8 cellular contexts compared by ENCODE assay signal in the genomic region with DNA sequence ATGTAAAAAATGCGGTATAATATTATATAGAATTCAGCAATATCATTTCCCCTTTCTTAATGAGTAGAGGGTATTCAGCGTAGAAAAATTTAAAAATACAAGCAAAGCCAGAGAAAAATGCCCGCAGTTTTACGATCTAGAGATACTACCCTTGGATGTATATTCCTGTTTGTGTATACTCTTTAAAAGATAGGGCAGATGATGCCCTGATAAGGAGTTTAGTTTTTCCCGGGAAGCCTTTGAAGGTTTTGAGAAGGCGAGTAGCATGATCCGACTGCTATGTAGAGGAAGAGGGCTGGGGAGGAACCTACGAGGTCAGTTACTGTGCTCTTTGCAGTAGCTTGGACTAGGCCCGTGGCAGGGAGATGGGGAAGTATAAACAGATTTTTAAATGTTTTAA. TPM values are rescaled to one million over a fixed set of nuclear protein-coding genes. Genes with fewer than 3 reads are reported as not detected.
A peak's percentile ranks its signal among the peaks of the same experiment; 100 is the strongest.
DNase-seq lines count a peak whose midpoint lies in the region; ATAC-seq, FAIRE-seq and TF ChIP-seq lines count a peak whose summit lies in the region.

No MANE protein-coding gene starts in this region.

- H3K27me3 ChIP-seq in body of pancreas: no peaks in the 10 kb centered on the region

- intact Hi-C loops in body of pancreas (cut with DNase I): no loop called here
- intact Hi-C loops in kidney (cut with DNase I): no loop called here

- no peaks in the 10 kb centered on the region for H3K9me3 Mint-ChIP-seq in activated T-cell treated with anti-CD3 and anti-CD28 coated beads, Interleukin-2, amount 50 U/mL, for 24 hours
- H3K9me3 Mint-ChIP-seq in stimulated activated naive CD8-positive, alpha-beta T cell treated with anti-CD3 and anti-CD28 coated beads, Interleukin-15, Interleukin-2, amounts not matched to agents 100 ng/mL and 50 ng/mL, for 24 hours: no peaks in the 10 kb centered on the region

- H3K36me3 ChIP-seq in body of pancreas (replicated peaks in 1 of 2; ENCODE audit: insufficient read depth in 1 of 2, low read depth in 2 of 2) (no peaks in the 10 kb centered on the region), kidney (ENCODE audit: control insufficient read depth in 1 of 2, insufficient read depth in 2 of 2, low read length in 2 of 2) (no peaks in the 10 kb centered on the region)

- FAIRE-seq in kidney (lab: Jason Lieb, UNC): no peak
- FAIRE-seq in RCC 7860 (lab: Jason Lieb, UNC): no peak

- H3K27me3 Mint-ChIP-seq in activated T-cell treated with anti-CD3 and anti-CD28 coated beads, Interleukin-2, amount 50 U/mL, for 24 hours: no peaks in the 10 kb centered on the region
- H3K27me3 Mint-ChIP-seq in stimulated activated naive CD8-positive, alpha-beta T cell treated with anti-CD3 and anti-CD28 coated beads, Interleukin-15, Interleukin-2, amounts not matched to agents 100 ng/mL and 50 ng/mL, for 24 hours: no peaks in the 10 kb centered on the region

- peak overlapping the region; percentile 53 to 85 for H3K9ac ChIP-seq in kidney (ENCODE audit: low read length in 2 of 2)

- no peak for TF ChIP-seq POLR2A in body of pancreas (IDR thresholded peaks at IDR 0.05)

- peaks cover 45% of the 10 kb centered on the region for H3K36me3 Mint-ChIP-seq in activated T-cell treated with anti-CD3 and anti-CD28 coated beads, Interleukin-2, amount 50 U/mL, for 24 hours (ENCODE audit: low read depth)
- H3K36me3 Mint-ChIP-seq in stimulated activated naive CD8-positive, alpha-beta T cell treated with anti-CD3 and anti-CD28 coated beads, Interleukin-15, Interleukin-2, amounts not matched to agents 100 ng/mL and 50 ng/mL, for 24 hours (ENCODE audit: low read depth): peaks cover 29% of the 10 kb centered on the region

- H3K27ac Mint-ChIP-seq in activated T-cell treated with anti-CD3 and anti-CD28 coated beads, Interleukin-2, amount 50 U/mL, for 24 hours: peak overlapping the region; percentile 96
- peak overlapping the region; percentile 84 for H3K27ac Mint-ChIP-seq in stimulated activated naive CD8-positive, alpha-beta T cell treated with anti-CD3 and anti-CD28 coated beads, Interleukin-15, Interleukin-2, amounts not matched to agents 100 ng/mL and 50 ng/mL, for 24 hours

- DNase-seq in activated T-cell treated with anti-CD3 and anti-CD28 coated beads, Interleukin-2, amount 50 U/mL, for 24 hours: no peak
- no peak for DNase-seq in activated T-cell treated with anti-CD3 and anti-CD28 coated beads, Interleukin-2, amount 50 U/mL, for 1 hour
- peak; percentile 4 for DNase-seq in NCI-H748 treated with DMSO at 0.1 percent for 48 hours (lab: John Stamatoyannopoulos, UW)
- DNase-seq in body of pancreas: peak in 1 of 4 donors; percentile 35
- no peak for DNase-seq in kidney
- DNase-seq in RCC 7860 (ENCODE audit: low spot score): no peak

- H3K27ac ChIP-seq in body of pancreas (peak overlapping the region in 3 of 4 donors; percentile 13 to 86 (median 86)), kidney (ENCODE audit: low read depth in 2 of 2, low read length in 2 of 2) (peak overlapping the region in 1 of 2 donors; percentile 61)

- no peak for TF ChIP-seq CTCF in body of pancreas (IDR thresholded peaks at IDR 0.05)
- no peak for TF ChIP-seq CTCF in kidney (IDR thresholded peaks at IDR 0.05; ENCODE audit: borderline replicate concordance, extremely low read depth, insufficient read depth)

- H3K4me1 Mint-ChIP-seq in activated T-cell treated with anti-CD3 and anti-CD28 coated beads, Interleukin-2, amount 50 U/mL, for 24 hours (ENCODE audit: low read depth): peaks cover 47% of the 10 kb centered on the region
- H3K4me1 Mint-ChIP-seq in stimulated activated naive CD8-positive, alpha-beta T cell treated with anti-CD3 and anti-CD28 coated beads, Interleukin-15, Interleukin-2, amounts not matched to agents 100 ng/mL and 50 ng/mL, for 24 hours (ENCODE audit: low read depth): peaks cover 50% of the 10 kb centered on the region

- ATAC-seq in body of pancreas: no peak
- no peak for ATAC-seq in HG02588 (IDR thresholded peaks at IDR 0.05; ENCODE audit: unreplicated experiment)

- WGBS in body of pancreas, 2 donors: 16 to 18% methylated on average over 9 of the region's 9 CpGs

- peaks cover 16% of the 10 kb centered on the region for H3K4me1 ChIP-seq in body of pancreas
- peaks cover 0 to 9% of the 10 kb centered on the region in 2 donors for H3K4me1 ChIP-seq in kidney (ENCODE audit: control insufficient read depth in 1 of 2, insufficient read depth in 1 of 2, low read depth in 1 of 2, low read length in 2 of 2)

- H3K9me3 ChIP-seq in body of pancreas (no peaks in the 10 kb centered on the region), kidney (ENCODE audit: control insufficient read depth in 1 of 2, low read length in 2 of 2) (no peaks in the 10 kb centered on the region)

- H3K4me3 Mint-ChIP-seq in activated T-cell treated with anti-CD3 and anti-CD28 coated beads, Interleukin-2, amount 50 U/mL, for 24 hours: peak overlapping the region; percentile 82
- H3K4me3 Mint-ChIP-seq in stimulated activated naive CD8-positive, alpha-beta T cell treated with anti-CD3 and anti-CD28 coated beads, Interleukin-15, Interleukin-2, amounts not matched to agents 100 ng/mL and 50 ng/mL, for 24 hours: peak overlapping the region; percentile 90

- peak overlapping the region in 1 of 2 donors; percentile 66 for H3K4me3 ChIP-seq in body of pancreas
- H3K4me3 ChIP-seq in kidney (ENCODE audit: low read length in 2 of 2): peak overlapping the region; percentile 66 to 81

RNA-seq across cellular contexts. Expression of gene YEATS2, which starts 1.2 kb away (rescaled TPM):
- total RNA-seq in body of pancreas: 10 to 100 TPM; 12.5 to 13.8 TPM
- total RNA-seq in kidney: 20.5 TPM
- polyA plus RNA-seq in kidney (ENCODE audit: insufficient read depth, low read depth, low replicate concordance): 4.7 TPM
